Comparison of ENCODE assay signal across 9 cellular contexts in the genomic region with DNA sequence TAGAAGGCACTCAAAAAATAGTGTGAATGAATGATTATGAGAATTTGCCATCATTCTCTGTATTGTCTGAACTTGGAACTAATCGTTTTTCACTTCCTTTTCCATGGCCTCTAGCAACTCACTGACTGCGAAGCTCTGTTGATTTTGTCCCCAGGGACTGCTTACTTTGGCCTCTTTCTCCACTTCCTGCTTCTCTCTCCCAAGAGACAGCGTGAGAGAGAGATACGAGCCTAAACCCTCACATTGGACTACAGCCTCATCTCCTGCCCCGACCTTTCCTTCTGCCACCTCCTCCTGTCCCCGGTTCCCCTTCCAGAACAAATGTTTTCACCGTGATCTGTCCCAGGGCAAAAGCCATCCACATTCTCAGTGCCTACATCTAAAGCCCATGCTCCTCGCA.
DNase-seq lines count a peak whose midpoint lies in the region; ATAC-seq and TF ChIP-seq lines count a peak whose summit lies in the region.
"Had no signal": no experiment of that assay in that cellular context is flagged by ENCODE, and none has a peak within 500 bp of the region (broad histone marks: within the 10 kb centered on the region; RNA-seq: fewer than 3 reads in every experiment).

No MANE protein-coding gene starts in this region.

- no peaks in the 10 kb centered on the region for H3K9me3 ChIP-seq in breast epithelium

- no peak overlapping the region for H3K4me3 ChIP-seq in breast epithelium
- H3K4me3 ChIP-seq: skin epidermis had no signal

- H3K4me1 Mint-ChIP-seq in activated naive CD8-positive, alpha-beta T cell treated with anti-CD3 and anti-CD28 coated beads for 36 hours, result no peaks in the 10 kb centered on the region

- TF ChIP-seq CTCF in breast epithelium (IDR thresholded peaks at IDR 0.05), result no peak

- H3K36me3 ChIP-seq in breast epithelium, result no peaks in the 10 kb centered on the region

- TF ChIP-seq POLR2A in breast epithelium (IDR thresholded peaks at IDR 0.05), result no peak

- H3K36me3 Mint-ChIP-seq in activated naive CD8-positive, alpha-beta T cell treated with anti-CD3 and anti-CD28 coated beads for 36 hours, result no peaks in the 10 kb centered on the region

- H3K4me1 ChIP-seq in breast epithelium, result no peaks in the 10 kb centered on the region

- H3K27me3 ChIP-seq in breast epithelium, result no peaks in the 10 kb centered on the region

- H3K4me3 Mint-ChIP-seq in activated naive CD8-positive, alpha-beta T cell treated with anti-CD3 and anti-CD28 coated beads for 36 hours, result no peak overlapping the region

- peak; percentile 98 for ATAC-seq in GM21360 (IDR thresholded peaks at IDR 0.05; ENCODE audit: unreplicated experiment)
- ATAC-seq in HG03439 (IDR thresholded peaks at IDR 0.05; ENCODE audit: unreplicated experiment), result peak; percentile 91
- no peak for ATAC-seq in stimulated activated naive CD8-positive, alpha-beta T cell treated with anti-CD3 and anti-CD28 coated beads, Interleukin-15, Interleukin-2, amounts not matched to agents 100 U/mL and 50 U/mL, for 24 hours

- peaks cover 23% of the 10 kb centered on the region for H3K27me3 Mint-ChIP-seq in activated naive CD8-positive, alpha-beta T cell treated with anti-CD3 and anti-CD28 coated beads for 36 hours

- no peaks in the 10 kb centered on the region for H3K9me3 Mint-ChIP-seq in activated naive CD8-positive, alpha-beta T cell treated with anti-CD3 and anti-CD28 coated beads for 36 hours

- no peak overlapping the region for H3K27ac ChIP-seq in breast epithelium
- H3K27ac ChIP-seq: skin epidermis had no signal

- DNase-seq in Daoy (ENCODE audit: low read depth) (peak; percentile 43), globus pallidus (ENCODE audit: low spot score) (peak; percentile 7), NCI-H2196 treated with DMSO at 0.1 percent for 48 hours (lab: John Stamatoyannopoulos, UW; ENCODE audit: unreplicated experiment) (no peak), breast epithelium (ENCODE audit: low spot score in 2 of 2) (no peak)
- DNase-seq in activated naive CD8-positive, alpha-beta T cell treated with anti-CD3 and anti-CD28 coated beads for 36 hours, result no peak
- no peak for DNase-seq in stimulated activated naive CD8-positive, alpha-beta T cell treated with anti-CD3 and anti-CD28 coated beads, Interleukin-15, Interleukin-2, amounts not matched to agents 100 U/mL and 50 U/mL, for 24 hours

- intact Hi-C loops in breast epithelium (cut with DNase I; ENCODE audit: low total_unique reads), result no loop called here

- no peak overlapping the region for H3K27ac Mint-ChIP-seq in activated naive CD8-positive, alpha-beta T cell treated with anti-CD3 and anti-CD28 coated beads for 36 hours

Comparison
In these comparisons a context has a peak if more than half of its experiments do, and no peak if none do; other contexts are left out.
1. DNase-seq: peak in Daoy (single experiment) and globus pallidus (single experiment); none in NCI-H2196 treated with DMSO at 0.1 percent for 48 hours (single experiment), breast epithelium (0 of 2), activated naive CD8-positive, alpha-beta T cell treated with anti-CD3 and anti-CD28 coated beads for 36 hours (single experiment) and stimulated activated naive CD8-positive, alpha-beta T cell treated with anti-CD3 and anti-CD28 coated beads, Interleukin-15, Interleukin-2, amounts not matched to agents 100 U/mL and 50 U/mL, for 24 hours (single experiment).